ENCODE assay signal across 2 cellular contexts in genomic region chr20:35556871-35557270, GRCh38.
TF ChIP-seq lines count a peak whose summit lies in the region.

No MANE protein-coding gene starts in this region.

TF ChIP-seq in HepG2, 621 proteins besides CTCF, POLR2A, EP300 and RAD21:
- TF ChIP-seq ZNF441 (CRISPR knock-in tag; IDR thresholded peaks at IDR 0.05; ENCODE audit: borderline replicate concordance) (no peak), FLYWCH1 (CRISPR knock-in tag; IDR thresholded peaks at IDR 0.05) (no peak), NFKB2 (CRISPR knock-in tag; IDR thresholded peaks at IDR 0.05; ENCODE audit: borderline replicate concordance) (no peak), ZNF354B (CRISPR knock-in tag; IDR thresholded peaks at IDR 0.05) (no peak), RBFOX2 (IDR thresholded peaks at IDR 0.05; ENCODE audit: low read depth, low read length) (0 out of 2 replicates have a peak, but pooled peaks have one; percentile 16), HES4 (CRISPR knock-in tag; IDR thresholded peaks at IDR 0.05; ENCODE audit: borderline replicate concordance) (0 out of 2 replicates have a peak, but pooled peaks have one; percentile 50)

TF ChIP-seq in IMR-90, 13 proteins besides CTCF, POLR2A, EP300 and RAD21:
- TF ChIP-seq CEBPB (IDR thresholded peaks at IDR 0.05; ENCODE audit: low read depth, low read length) (no peak), CHD1 (IDR thresholded peaks at IDR 0.05; ENCODE audit: low read depth, low read length) (no peak), BHLHE40 (IDR thresholded peaks at IDR 0.05; ENCODE audit: low read depth, low read length) (no peak), ELK1 (IDR thresholded peaks at IDR 0.05; ENCODE audit: borderline replicate concordance, low read depth, low read length) (no peak), FOS (IDR thresholded peaks at IDR 0.05; ENCODE audit: low read depth, low read length) (no peak), RFX5 (IDR thresholded peaks at IDR 0.05; ENCODE audit: low read depth, low read length) (no peak), MAZ (IDR thresholded peaks at IDR 0.05; ENCODE audit: borderline replicate concordance, low read depth, low read length) (no peak), MXI1 (IDR thresholded peaks at IDR 0.05; ENCODE audit: borderline replicate concordance, low read depth, low read length) (no peak), NFE2L2 (IDR thresholded peaks at IDR 0.05; ENCODE audit: low read depth, low read length) (no peak), SMC3 (IDR thresholded peaks at IDR 0.05; ENCODE audit: low read depth, low read length) (no peak), USF2 (IDR thresholded peaks at IDR 0.05; ENCODE audit: low read depth, low read length) (no peak), MAFK (IDR thresholded peaks at IDR 0.05; ENCODE audit: low read depth, low read length) (no peak), RCOR1 (IDR thresholded peaks at IDR 0.05; ENCODE audit: insufficient replicate concordance, low read length) (no peak)
